In genomic region chr11:126303623-126304456, GRCh38 we compare ENCODE assay signal across 8 cellular contexts. TPM values are rescaled to one million over a fixed set of nuclear protein-coding genes. Genes with fewer than 3 reads are reported as not detected.
A peak's percentile ranks its signal among the peaks of the same experiment; 100 is the strongest.
DNase-seq lines count a peak whose midpoint lies in the region; ATAC-seq and TF ChIP-seq lines count a peak whose summit lies in the region.

A gene with protein sequence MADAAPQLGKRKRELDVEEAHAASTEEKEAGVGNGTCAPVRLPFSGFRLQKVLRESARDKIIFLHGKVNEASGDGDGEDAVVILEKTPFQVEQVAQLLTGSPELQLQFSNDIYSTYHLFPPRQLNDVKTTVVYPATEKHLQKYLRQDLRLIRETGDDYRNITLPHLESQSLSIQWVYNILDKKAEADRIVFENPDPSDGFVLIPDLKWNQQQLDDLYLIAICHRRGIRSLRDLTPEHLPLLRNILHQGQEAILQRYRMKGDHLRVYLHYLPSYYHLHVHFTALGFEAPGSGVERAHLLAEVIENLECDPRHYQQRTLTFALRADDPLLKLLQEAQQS (plus strand): TSS chr11:126304060. CDS start chr11:126304081, 21 bp downstream.

- POLR2A ChIA-PET in SK-N-SH (lab: Yijun Ruan, JAX) = interaction anchor here (0.6 to 1.2 kb wide), 8 partner anchors 13 to 1711 kb away, joined by 3 to 7 read pairs (median 3); partner anchors contain the start of genes FOXRED1, SRPRA and TIRAP

- H2AFZ ChIP-seq in SK-N-SH (ENCODE audit: low read depth) = peak within 1 kb of the TSS; percentile 85

- TF ChIP-seq CTCF in GM06990 (IDR thresholded peaks at IDR 0.05; ENCODE audit: insufficient read depth, low read length, poor library complexity, severe bottlenecking) = no peak
- TF ChIP-seq CTCF in HFFc6 (IDR thresholded peaks at IDR 0.05) = peak; percentile 18; the same call in 1 of the 2 replicates
- TF ChIP-seq CTCF in NB4 (IDR thresholded peaks at IDR 0.05; ENCODE audit: low read depth, low read length) = no peak
- TF ChIP-seq CTCF in SK-N-SH (IDR thresholded peaks at IDR 0.05) = no peak
- no peak for TF ChIP-seq CTCF in omental fat pad (IDR thresholded peaks at IDR 0.05)
- TF ChIP-seq CTCF in testis (IDR thresholded peaks at IDR 0.05) = no peak

- H3K9me3 ChIP-seq in SK-N-SH (no peaks in the 10 kb centered on the region), testis (no peaks in the 10 kb centered on the region)

- DNase-seq in GM06990 (ENCODE audit: extremely low read depth, insufficient read length) (peak; percentile 95), HFFc6 (peak; percentile 81), NB4 (ENCODE audit: low read depth) (peak; percentile 95), SK-N-SH (peak; percentile 98), globus pallidus (ENCODE audit: low spot score) (peak; percentile 89), omental fat pad (ENCODE audit: low spot score) (peak; percentile 57), testis (peak; percentile 94)

- H3K36me3 ChIP-seq in GM06990 (ENCODE audit: control insufficient read depth, insufficient read depth, low read length) (peaks cover 3% of the 10 kb centered on the region; the same call in 1 of the 2 replicates), SK-N-SH (replicated peaks in 1 of 2; ENCODE audit: control insufficient read depth in 1 of 2, insufficient read depth in 2 of 2, low read length in 1 of 2) (peaks cover 0 to 5% of the 10 kb centered on the region in 2 experiments), testis (ENCODE audit: low read depth, missing control alignments) (no peaks in the 10 kb centered on the region)

- TF ChIP-seq EP300 in SK-N-SH (IDR thresholded peaks at IDR 0.05; ENCODE audit: borderline replicate concordance in 1 of 2, low read depth in 1 of 2, low read length in 1 of 2) = no peak; a peak in 1 of 4 replicates

- no peaks in the 10 kb centered on the region for H3K9me2 ChIP-seq in SK-N-SH

- peaks cover 19% of the 10 kb centered on the region for H3F3A ChIP-seq in SK-N-SH (replicated peaks; ENCODE audit: insufficient read depth)

- H3K4me1 Mint-ChIP-seq in HFFc6 (ENCODE audit: low read depth) = peaks cover 31% of the 10 kb centered on the region
- H3K4me1 Mint-ChIP-seq in activated naive CD4-positive, alpha-beta T cell treated with anti-CD3 and anti-CD28 coated beads, Interleukin-2, amount 50 U/mL, for 24 hours = peaks cover 43% of the 10 kb centered on the region

- WGBS in SK-N-SH (ENCODE audit: low lambda C conversion rate) = 2% methylated on average over 26 of the region's 61 CpGs
- WGBS in testis, 2 donors = 1% methylated on average over 29 to 61 of the region's 61 CpGs

- CTCF ChIA-PET in SK-N-SH (lab: Yijun Ruan, JAX) = interaction anchor here (0.7 to 10.0 kb wide), 2 partner anchors 137 to 180 kb away, joined by 3 to 172 read pairs; no protein-coding TSS in a partner anchor

- intact Hi-C loops in testis (cut with DNase I; ENCODE audit: low total_unique reads) = no loop called here

- H4K20me1 ChIP-seq in SK-N-SH (ENCODE audit: insufficient read depth) = no peaks in the 10 kb centered on the region

- H3K27me3 Mint-ChIP-seq in HFFc6 (ENCODE audit: insufficient read depth) = peaks cover 2% of the 10 kb centered on the region; the same call in 1 of the 2 replicates
- H3K27me3 Mint-ChIP-seq in activated naive CD4-positive, alpha-beta T cell treated with anti-CD3 and anti-CD28 coated beads, Interleukin-2, amount 50 U/mL, for 24 hours = no peaks in the 10 kb centered on the region

- peaks cover 39% of the 10 kb centered on the region for H3K79me2 ChIP-seq in SK-N-SH (ENCODE audit: insufficient read depth)

- ATAC-seq in omental fat pad (ENCODE audit: low FRiP score) = peak; percentile 100

- no peaks in the 10 kb centered on the region for H3K27me3 ChIP-seq in GM06990 (replicated peaks; ENCODE audit: control insufficient read depth, insufficient read depth, low read length)
- no peaks in the 10 kb centered on the region for H3K27me3 ChIP-seq in SK-N-SH (ENCODE audit: insufficient read depth)
- H3K27me3 ChIP-seq in testis = no peaks in the 10 kb centered on the region

- peaks cover 20% of the 10 kb centered on the region for H3K36me3 Mint-ChIP-seq in HFFc6 (ENCODE audit: low read depth)
- peaks cover 4% of the 10 kb centered on the region for H3K36me3 Mint-ChIP-seq in activated naive CD4-positive, alpha-beta T cell treated with anti-CD3 and anti-CD28 coated beads, Interleukin-2, amount 50 U/mL, for 24 hours

- H3K4me3 ChIP-seq in GM06990 (replicated peaks; ENCODE audit: low read depth, low read length) (peak within 1 kb of the TSS; percentile 90), NB4 (ENCODE audit: low read depth, low read length) (peak within 1 kb of the TSS; percentile 95), SK-N-SH (ENCODE audit: low read depth in 2 of 2, low read length in 1 of 2) (peak within 1 kb of the TSS; percentile 63 to 72), testis (peak within 1 kb of the TSS; percentile 67 to 71)

- H3K9ac ChIP-seq in SK-N-SH = peak within 1 kb of the TSS; percentile 97

- H3K4me1 ChIP-seq in SK-N-SH (ENCODE audit: control insufficient read depth in 1 of 2, insufficient read depth in 2 of 2, low read depth in 1 of 2, low read length in 1 of 2) (peaks cover 0 to 9% of the 10 kb centered on the region in 2 experiments; a peak in 2 of 4 replicates), testis (peaks cover 10% of the 10 kb centered on the region)

- H3K4me3 Mint-ChIP-seq in HFFc6 = peak within 1 kb of the TSS; percentile 96
- peak within 1 kb of the TSS; percentile 99 for H3K4me3 Mint-ChIP-seq in activated naive CD4-positive, alpha-beta T cell treated with anti-CD3 and anti-CD28 coated beads, Interleukin-2, amount 50 U/mL, for 24 hours

- TF ChIP-seq POLR2A in NB4 (IDR thresholded peaks at IDR 0.05; ENCODE audit: extremely low read depth, insufficient read length) (peak; percentile 99), testis (IDR thresholded peaks at IDR 0.05) (peak; percentile 52)

- TF ChIP-seq RAD21 in SK-N-SH (IDR thresholded peaks at IDR 0.05; ENCODE audit: low read length) = no peak

- peak within 1 kb of the TSS; percentile 89 for H3K27ac Mint-ChIP-seq in HFFc6
- peak within 1 kb of the TSS; percentile 94 for H3K27ac Mint-ChIP-seq in activated naive CD4-positive, alpha-beta T cell treated with anti-CD3 and anti-CD28 coated beads, Interleukin-2, amount 50 U/mL, for 24 hours

- peak within 1 kb of the TSS; percentile 92 to 94 for H3K27ac ChIP-seq in SK-N-SH (ENCODE audit: low read depth in 2 of 2, low read length in 1 of 2)
- H3K27ac ChIP-seq in testis = peak within 1 kb of the TSS; percentile 81 to 87

- H3K9me3 Mint-ChIP-seq in HFFc6 = no peaks in the 10 kb centered on the region
- no peaks in the 10 kb centered on the region for H3K9me3 Mint-ChIP-seq in activated naive CD4-positive, alpha-beta T cell treated with anti-CD3 and anti-CD28 coated beads, Interleukin-2, amount 50 U/mL, for 24 hours

- H3K4me2 ChIP-seq in SK-N-SH = peak within 1 kb of the TSS; percentile 82

TF ChIP-seq in SK-N-SH, 30 proteins besides CTCF, POLR2A, EP300 and RAD21 (continues in another document):
- TF ChIP-seq RXRA (IDR thresholded peaks at IDR 0.05; ENCODE audit: borderline replicate concordance, low read depth) = no peak
- no peak for TF ChIP-seq CHD2 (IDR thresholded peaks at IDR 0.05; ENCODE audit: low read length, partially characterized antibody)
- TF ChIP-seq TEAD4 (IDR thresholded peaks at IDR 0.05; ENCODE audit: borderline replicate concordance, insufficient read depth) = 0 out of 2 replicates have a peak, but pooled peaks have one; percentile 19
- no peak for TF ChIP-seq ELF1 (IDR thresholded peaks at IDR 0.05)
- 0 out of 2 replicates have a peak, but pooled peaks have one; percentile 1 for TF ChIP-seq RCOR1 (IDR thresholded peaks at IDR 0.05; ENCODE audit: low read length)
- no peak for TF ChIP-seq SMC3 (IDR thresholded peaks at IDR 0.05; ENCODE audit: low read depth, low read length)
- no peak for TF ChIP-seq USF2 (IDR thresholded peaks at IDR 0.05; ENCODE audit: borderline replicate concordance, low read depth, low read length)
- TF ChIP-seq EZH2phosphoT487 (IDR thresholded peaks at IDR 0.05; ENCODE audit: borderline replicate concordance, low read depth) = no peak
- TF ChIP-seq GABPA (IDR thresholded peaks at IDR 0.05; ENCODE audit: low read depth) = no peak
- TF ChIP-seq, protein P1, sequence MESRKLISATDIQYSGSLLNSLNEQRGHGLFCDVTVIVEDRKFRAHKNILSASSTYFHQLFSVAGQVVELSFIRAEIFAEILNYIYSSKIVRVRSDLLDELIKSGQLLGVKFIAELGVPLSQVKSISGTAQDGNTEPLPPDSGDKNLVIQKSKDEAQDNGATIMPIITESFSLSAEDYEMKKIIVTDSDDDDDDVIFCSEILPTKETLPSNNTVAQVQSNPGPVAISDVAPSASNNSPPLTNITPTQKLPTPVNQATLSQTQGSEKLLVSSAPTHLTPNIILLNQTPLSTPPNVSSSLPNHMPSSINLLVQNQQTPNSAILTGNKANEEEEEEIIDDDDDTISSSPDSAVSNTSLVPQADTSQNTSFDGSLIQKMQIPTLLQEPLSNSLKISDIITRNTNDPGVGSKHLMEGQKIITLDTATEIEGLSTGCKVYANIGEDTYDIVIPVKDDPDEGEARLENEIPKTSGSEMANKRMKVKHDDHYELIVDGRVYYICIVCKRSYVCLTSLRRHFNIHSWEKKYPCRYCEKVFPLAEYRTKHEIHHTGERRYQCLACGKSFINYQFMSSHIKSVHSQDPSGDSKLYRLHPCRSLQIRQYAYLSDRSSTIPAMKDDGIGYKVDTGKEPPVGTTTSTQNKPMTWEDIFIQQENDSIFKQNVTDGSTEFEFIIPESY (IDR thresholded peaks at IDR 0.05; ENCODE audit: borderline replicate concordance, low read depth) = 0 out of 2 replicates have a peak, but pooled peaks have one; percentile 11
- peak; percentile 91 for TF ChIP-seq YY1 (IDR thresholded peaks at IDR 0.05; ENCODE audit: low read depth)
- TF ChIP-seq JUND (IDR thresholded peaks at IDR 0.05) = no peak
- TF ChIP-seq TCF12 (IDR thresholded peaks at IDR 0.05) = no peak; the same call in 1 of the 2 replicates
- TF ChIP-seq FOSL2 (IDR thresholded peaks at IDR 0.05; ENCODE audit: borderline replicate concordance, low read depth) = no peak

RNA-seq across cellular contexts. Expression of the gene that starts here (rescaled TPM):
- 10 to 100 TPM; 19.0 to 26.6 (median 24.3) TPM for total RNA-seq in HFFc6 (2021; fragmentation: NEBNext Ultra II Directional; extraction: Animal tissue kit (Norgen Biotek cat#: 25700))
- polyA plus RNA-seq in SK-N-SH (2012; rRNA removed) = 35.5 and 48.1 TPM in 2 replicates
- 33.3 and 42.8 TPM in 2 replicates for polyA plus RNA-seq in SK-N-SH (2012; cell fraction: cytosol; rRNA removed)
- 18.5 and 21.6 TPM in 2 replicates for polyA plus RNA-seq in SK-N-SH (2012; cell fraction: nucleus; rRNA removed)
- total RNA-seq in omental fat pad = 10 to 100 TPM in 2 of 4 donors, 1 to 10 TPM in 2; 8.0 to 12.4 (median 9.9) TPM
- total RNA-seq in testis = 10 to 100 TPM; 16.9 to 20.9 TPM
- polyA plus RNA-seq in testis (ENCODE audit: insufficient read depth, low read depth, low replicate concordance) = 16.8 TPM

Comparison
In these comparisons a context has a peak if more than half of its experiments do, and no peak if none do; other contexts are left out.
1. Peak in every context shown above with its lines: DNase-seq, ATAC-seq, H3K4me3 ChIP-seq and H3K27ac ChIP-seq.